ENCODE assay signal across 13 cellular contexts in the genomic region with DNA sequence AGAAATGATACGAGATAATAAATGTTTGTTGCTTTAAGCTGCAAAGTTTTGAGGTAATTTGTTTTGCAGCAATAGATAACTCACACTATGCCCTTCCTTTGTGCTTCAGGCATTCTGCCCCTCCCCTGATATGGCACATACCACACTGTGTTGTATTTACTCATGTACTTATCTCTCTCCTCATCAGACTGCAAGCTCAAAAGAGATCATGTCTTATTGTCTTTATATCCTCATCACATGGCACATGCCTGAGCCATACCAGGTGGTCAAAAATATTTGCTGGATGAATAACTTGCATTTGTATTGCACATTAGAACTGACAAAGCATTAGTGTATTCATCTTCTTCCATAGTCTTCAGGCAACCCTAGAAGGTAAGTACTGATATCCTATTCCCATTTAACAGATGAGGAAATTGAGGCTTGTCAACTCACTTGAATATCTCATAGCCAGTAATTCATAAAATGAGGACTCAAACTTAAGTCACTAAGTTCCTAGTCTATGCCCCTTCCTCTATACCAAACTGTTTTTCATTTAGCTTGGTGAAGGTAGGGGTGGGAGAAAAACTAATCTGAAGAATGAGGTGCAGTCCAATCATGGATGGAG.
A peak's percentile ranks its signal among the peaks of the same experiment; 100 is the strongest.
DNase-seq lines count a peak whose midpoint lies in the region; ATAC-seq and TF ChIP-seq lines count a peak whose summit lies in the region.
"Had no signal": no experiment of that assay in that cellular context is flagged by ENCODE, and none has a peak within 500 bp of the region (broad histone marks: within the 10 kb centered on the region; RNA-seq: fewer than 3 reads in every experiment).

No MANE protein-coding gene starts in this region.

- DNase-seq in HL-60 (ENCODE audit: low read depth in 1 of 2, low spot score in 1 of 2) (no peak), SJSA1 (ENCODE audit: low read depth in 1 of 2, low spot score in 2 of 2) (peak; percentile 44 to 55), iris pigment epithelial cell (ENCODE audit: low read depth) (peak; percentile 39), H7 (no peak), colonic mucosa (no peak), NCI-H2081 (lab: John Stamatoyannopoulos, UW) (no peak)
- DNase-seq: NCI-H1694, RPMI8226, uterus, WERI-Rb-1 had no signal

- H3K27ac ChIP-seq in C4-2B (peak overlapping the region; percentile 58), HL-60 (replicated peaks) (peak overlapping the region; percentile 60), SJSA1 (no peak overlapping the region), colonic mucosa (no peak overlapping the region)
- H3K27ac ChIP-seq: ascending aorta, uterus, WERI-Rb-1 had no signal

- H3K4me1 ChIP-seq in SJSA1 (replicated peaks) (peaks cover 28% of the 10 kb centered on the region), colonic mucosa (no peaks in the 10 kb centered on the region)
- H3K4me1 ChIP-seq: uterus had no signal

- no peaks in the 10 kb centered on the region for H3K27me3 ChIP-seq in HL-60 (ENCODE audit: insufficient read depth, poor library complexity, severe bottlenecking)
- H3K27me3 ChIP-seq in SJSA1 (replicated peaks) = no peaks in the 10 kb centered on the region
- H3K27me3 ChIP-seq in H7 (ENCODE audit: control insufficient read depth, insufficient read depth, low read length) = no peaks in the 10 kb centered on the region
- no peaks in the 10 kb centered on the region for H3K27me3 ChIP-seq in colonic mucosa
- H3K27me3 ChIP-seq: ascending aorta, uterus had no signal

- intact Hi-C loops in colonic mucosa (cut with DNase I) = no loop called here

- H3K4me3 ChIP-seq in HL-60 (replicated peaks; ENCODE audit: insufficient read depth, low read length) (no peak overlapping the region), SJSA1 (no peak overlapping the region), H7 (ENCODE audit: insufficient read depth, low read depth, low read length) (no peak overlapping the region), colonic mucosa (no peak overlapping the region)
- H3K4me3 ChIP-seq: ascending aorta, uterus had no signal

- ATAC-seq in GM21447 (IDR thresholded peaks at IDR 0.05; ENCODE audit: unreplicated experiment) = no peak

- H3K9me3 ChIP-seq in SJSA1 (replicated peaks) (no peaks in the 10 kb centered on the region), colonic mucosa (no peaks in the 10 kb centered on the region)
- H3K9me3 ChIP-seq: ascending aorta, uterus had no signal

- no peak overlapping the region for H3K9ac ChIP-seq in colonic mucosa (ENCODE audit: low read depth in 2 of 2, low read length in 2 of 2)

- TF ChIP-seq CTCF in C4-2B (conservative IDR thresholded peaks at IDR 0.05) (no peak), HL-60 (IDR thresholded peaks at IDR 0.05; ENCODE audit: insufficient read depth, low read length) (no peak), colonic mucosa (IDR thresholded peaks at IDR 0.05) (no peak)

- H3K36me3 ChIP-seq in SJSA1 (no peaks in the 10 kb centered on the region), H7 (replicated peaks; ENCODE audit: control insufficient read depth, insufficient read depth, low read length) (no peaks in the 10 kb centered on the region), colonic mucosa (no peaks in the 10 kb centered on the region)
- H3K36me3 ChIP-seq: ascending aorta, uterus, WERI-Rb-1 had no signal

Comparison
In these comparisons a context has a peak if more than half of its experiments do, and no peak if none do; other contexts are left out.
1. H3K27ac ChIP-seq: peak in C4-2B (single experiment) and HL-60 (single experiment); none in SJSA1 (single experiment) and colonic mucosa (single experiment).
2. DNase-seq: peak in SJSA1 (2 of 2) and iris pigment epithelial cell (single experiment); none in HL-60 (0 of 2), H7 (single experiment), colonic mucosa (single experiment) and NCI-H2081 (0 of 2).